In the genomic region with DNA sequence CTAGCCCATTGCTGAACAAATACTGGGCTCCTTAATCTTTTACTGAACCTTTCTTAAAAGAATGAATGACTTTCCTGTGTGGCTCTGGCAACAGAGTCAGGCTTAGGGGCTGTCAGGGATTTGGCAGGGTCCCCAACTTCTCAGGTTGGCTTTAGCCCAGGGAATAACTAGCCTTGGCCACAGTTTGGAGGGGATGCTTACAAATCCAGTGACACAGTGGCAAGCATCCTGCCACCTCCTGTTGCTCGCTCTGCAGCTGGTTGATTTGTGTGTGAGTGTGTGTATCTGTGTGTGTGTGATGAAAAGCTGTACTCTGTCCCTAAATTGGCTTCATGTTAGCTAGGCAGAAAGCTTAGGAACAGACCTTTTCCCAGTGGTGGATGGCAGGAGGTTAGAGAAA, we compare ENCODE assay signal across 1 cellular context.
TF ChIP-seq lines count a peak whose summit lies in the region.

No MANE protein-coding gene starts in this region.

TF ChIP-seq in HEK293, 187 proteins besides CTCF, POLR2A, EP300 and RAD21:
- no peak for TF ChIP-seq ZNF18 (tag by site-specific recombination; IDR thresholded peaks at IDR 0.05)
- TF ChIP-seq ZBTB10 (tag by site-specific recombination; IDR thresholded peaks at IDR 0.05) = no peak
- peak; percentile 76 for TF ChIP-seq SCRT2 (tag by site-specific recombination; IDR thresholded peaks at IDR 0.05)
- TF ChIP-seq ZNF398 (tag by site-specific recombination; IDR thresholded peaks at IDR 0.05) = no peak
